ENCODE assay signal across 8 cellular contexts in genomic region chr10:29610331-29610730, GRCh38. TPM values are rescaled to one million over a fixed set of nuclear protein-coding genes. Genes with fewer than 3 reads are reported as not detected.
DNase-seq lines count a peak whose midpoint lies in the region; ATAC-seq and TF ChIP-seq lines count a peak whose summit lies in the region.
"Not testable (repeated sequence)": the region's sequence is repeated elsewhere in the genome, so short reads cannot be mapped to it uniquely, and the experiment has no call there.

No MANE protein-coding gene starts in this region.

- not testable (repeated sequence) for H3K4me3 ChIP-seq in endodermal cell (ENCODE audit: low read length); mesenchymal stem cell (ENCODE audit: insufficient read depth in 1 of 2, low read depth in 1 of 2, low read length in 2 of 2); trophoblast cell (ENCODE audit: low read depth, low read length); sigmoid colon; tibial artery

- not testable (repeated sequence) for H3K27me3 ChIP-seq in endodermal cell (ENCODE audit: control insufficient read depth, insufficient read depth, low read length, poor library complexity, severe bottlenecking); mesenchymal stem cell (ENCODE audit: control insufficient read depth in 1 of 2, insufficient read depth in 1 of 2, low read length in 2 of 2); trophoblast cell (ENCODE audit: insufficient read depth, low read length); sigmoid colon; tibial artery

- not testable (repeated sequence) for BruUV-seq in Calu3 (replicated peaks; lab: Mats Ljungman, UMichigan)

- peaks cover 40% of the 10 kb centered on the region for H3K36me3 Mint-ChIP-seq in Calu3 (ENCODE audit: insufficient read depth, unreplicated experiment)
- peaks cover 13% of the 10 kb centered on the region for H3K36me3 Mint-ChIP-seq in endodermal cell (ENCODE audit: low read depth)
- H3K36me3 Mint-ChIP-seq in glutamatergic neuron (ENCODE audit: unreplicated experiment) = not testable (repeated sequence)

- H2BK120ac ChIP-seq in mesenchymal stem cell (ENCODE audit: low read depth, low read length); trophoblast cell (ENCODE audit: insufficient read depth, low read length, poor library complexity): not testable (repeated sequence)

- not testable (repeated sequence) for H2BK15ac ChIP-seq in mesenchymal stem cell (ENCODE audit: low read depth, poor library complexity, severe bottlenecking)

- H3K18ac ChIP-seq in mesenchymal stem cell (ENCODE audit: low read depth in 1 of 2, low read length in 2 of 2) = not testable (repeated sequence)
- peak overlapping the region; percentile 5 for H3K18ac ChIP-seq in trophoblast cell (ENCODE audit: low read length)

- 83 to 91% methylated on average over 1 to 3 of the region's 3 CpGs for WGBS in endodermal cell (ENCODE audit: insufficient coverage in 1 of 2, insufficient read length in 1 of 2), 2 experiments
- 97% methylated on average over 3 of the region's 3 CpGs for WGBS in mesenchymal stem cell
- no CpG with 5 or more reads among the region's 3 CpGs for WGBS in trophoblast cell (ENCODE audit: extremely low coverage, insufficient coverage, insufficient read length)
- WGBS in sigmoid colon, 2 donors = 95 to 96% methylated on average over 3 of the region's 3 CpGs

- not testable (repeated sequence) for H3K14ac ChIP-seq in mesenchymal stem cell (ENCODE audit: low read length in 2 of 2); trophoblast cell (ENCODE audit: low read length)

- not testable (repeated sequence) for H2AK5ac ChIP-seq in mesenchymal stem cell (ENCODE audit: low read length, severe bottlenecking); trophoblast cell (ENCODE audit: low read length)

- not testable (repeated sequence) for H3K4ac ChIP-seq in mesenchymal stem cell (ENCODE audit: low read depth in 1 of 2, low read length in 2 of 2); trophoblast cell (ENCODE audit: low read depth, low read length)

- not testable (repeated sequence) for H3K9ac ChIP-seq in endodermal cell (ENCODE audit: extremely low read depth, low read length, poor library complexity, severe bottlenecking); mesenchymal stem cell (ENCODE audit: low read length); trophoblast cell (ENCODE audit: low read length)

- H3K9me3 Mint-ChIP-seq in Calu3 (ENCODE audit: low read depth, unreplicated experiment); endodermal cell; glutamatergic neuron (ENCODE audit: unreplicated experiment); stimulated activated naive CD8-positive, alpha-beta T cell treated with anti-CD3 and anti-CD28 coated beads, Interleukin-15, amount 100 ng/mL, for 72 hours: not testable (repeated sequence)

- not testable (repeated sequence) for H3K36me3 ChIP-seq in endodermal cell (ENCODE audit: control insufficient read depth, insufficient read depth, low read length); trophoblast cell (ENCODE audit: control insufficient read depth in 1 of 2, insufficient read depth in 2 of 2, low read length in 2 of 2); tibial artery
- peaks cover 12 to 21% of the 10 kb centered on the region in 2 experiments for H3K36me3 ChIP-seq in mesenchymal stem cell (ENCODE audit: control insufficient read depth in 1 of 2, insufficient read depth in 2 of 2, low read depth in 1 of 2, low read length in 2 of 2)
- H3K36me3 ChIP-seq in sigmoid colon = peaks cover 0 to 16% (median 6%) of the 10 kb centered on the region in 4 donors

- H3K4me3 Mint-ChIP-seq in Calu3 (ENCODE audit: low read depth, unreplicated experiment); endodermal cell; stimulated activated naive CD8-positive, alpha-beta T cell treated with anti-CD3 and anti-CD28 coated beads, Interleukin-15, amount 100 ng/mL, for 72 hours: not testable (repeated sequence)
- H3K4me3 Mint-ChIP-seq in glutamatergic neuron (ENCODE audit: unreplicated experiment) = peak overlapping the region; percentile 3

- not testable (repeated sequence) for H2BK12ac ChIP-seq in mesenchymal stem cell (ENCODE audit: low read length in 2 of 2); trophoblast cell (ENCODE audit: low read length)

- not testable (repeated sequence) for H3K23ac ChIP-seq in mesenchymal stem cell (ENCODE audit: low read length in 2 of 2); trophoblast cell (ENCODE audit: low read length)

- not testable (repeated sequence) for H3K4me1 ChIP-seq in endodermal cell (ENCODE audit: control insufficient read depth, insufficient read depth, low read length); trophoblast cell (ENCODE audit: control insufficient read depth in 1 of 2, insufficient read depth in 2 of 2, low read length in 2 of 2)
- H3K4me1 ChIP-seq in mesenchymal stem cell (ENCODE audit: control insufficient read depth, insufficient read depth, low read depth, low read length) (peaks cover 35% of the 10 kb centered on the region), sigmoid colon (peaks cover 0 to 84% (median 72%) of the 10 kb centered on the region in 4 donors), tibial artery (peaks cover 0 to 75% (median 40%) of the 10 kb centered on the region in 4 donors)

- H3K79me2 ChIP-seq in trophoblast cell (ENCODE audit: control insufficient read depth, insufficient read depth, low read length, poor library complexity) = not testable (repeated sequence)

- CTCF ChIA-PET in Calu3 (lab: Charles Lee) = not testable (repeated sequence)

- not testable (repeated sequence) for H4K12ac ChIP-seq in trophoblast cell (ENCODE audit: low read depth, low read length)

- H3K27me3 Mint-ChIP-seq in Calu3 (ENCODE audit: unreplicated experiment); endodermal cell (ENCODE audit: insufficient read depth); stimulated activated naive CD8-positive, alpha-beta T cell treated with anti-CD3 and anti-CD28 coated beads, Interleukin-15, amount 100 ng/mL, for 72 hours: not testable (repeated sequence)
- H3K27me3 Mint-ChIP-seq in glutamatergic neuron (ENCODE audit: unreplicated experiment) = peaks cover 12% of the 10 kb centered on the region

- H4K8ac ChIP-seq in mesenchymal stem cell (ENCODE audit: low read length); trophoblast cell (ENCODE audit: low read depth, low read length): not testable (repeated sequence)

- not testable (repeated sequence) for H2AFZ ChIP-seq in mesenchymal stem cell (ENCODE audit: low read depth, low read length); trophoblast cell (ENCODE audit: insufficient read depth, low read length, poor library complexity)

- not testable (repeated sequence) for TF ChIP-seq CTCF in Calu3 (IDR thresholded peaks at IDR 0.05; ENCODE audit: unreplicated experiment); endodermal cell (conservative IDR thresholded peaks at IDR 0.05); glutamatergic neuron (IDR thresholded peaks at IDR 0.05; ENCODE audit: partially characterized antibody, unreplicated experiment); sigmoid colon (IDR thresholded peaks at IDR 0.05); tibial artery (IDR thresholded peaks at IDR 0.05)

- TF ChIP-seq EP300 in sigmoid colon (IDR thresholded peaks at IDR 0.05) = not testable (repeated sequence)

- H3K27ac ChIP-seq in endodermal cell (ENCODE audit: low read depth, low read length); trophoblast cell (ENCODE audit: low read depth, low read length): not testable (repeated sequence)
- peak overlapping the region; percentile 14 for H3K27ac ChIP-seq in mesenchymal stem cell (ENCODE audit: low read length, poor library complexity, severe bottlenecking)
- H3K27ac ChIP-seq in sigmoid colon = peak overlapping the region; percentile 38 to 90 (median 60)
- peak overlapping the region; percentile 9 to 38 for H3K27ac ChIP-seq in tibial artery

- not testable (repeated sequence) for ATAC-seq in stimulated activated naive CD8-positive, alpha-beta T cell treated with anti-CD3 and anti-CD28 coated beads, Interleukin-15, amount 100 ng/mL, for 72 hours

- H4K91ac ChIP-seq in mesenchymal stem cell (ENCODE audit: low read length); trophoblast cell (ENCODE audit: low read depth, low read length): not testable (repeated sequence)

- intact Hi-C loops in Calu3 (cut with micrococcal nuclease; ENCODE audit: unreplicated experiment); sigmoid colon (cut with DNase I); tibial artery (cut with DNase I; ENCODE audit: low total_unique reads): not testable (repeated sequence)

- not testable (repeated sequence) for TF ChIP-seq POLR2A in sigmoid colon (IDR thresholded peaks at IDR 0.05)

- H3K4me2 ChIP-seq in mesenchymal stem cell (ENCODE audit: low read length, poor library complexity, severe bottlenecking); trophoblast cell (ENCODE audit: low read length): not testable (repeated sequence)

- H3K27ac Mint-ChIP-seq in Calu3 (ENCODE audit: unreplicated experiment) = peak overlapping the region; percentile 18
- not testable (repeated sequence) for H3K27ac Mint-ChIP-seq in endodermal cell
- H3K27ac Mint-ChIP-seq in glutamatergic neuron (ENCODE audit: unreplicated experiment) = peak overlapping the region; percentile 69
- H3K27ac Mint-ChIP-seq in stimulated activated naive CD8-positive, alpha-beta T cell treated with anti-CD3 and anti-CD28 coated beads, Interleukin-15, amount 100 ng/mL, for 72 hours = peak overlapping the region; percentile 27 to 92

- peaks cover 13% of the 10 kb centered on the region for H3K9me3 ChIP-seq in endodermal cell (ENCODE audit: control insufficient read depth, low read length)
- not testable (repeated sequence) for H3K9me3 ChIP-seq in mesenchymal stem cell (ENCODE audit: control insufficient read depth, low read length); trophoblast cell (ENCODE audit: insufficient read depth, low read depth, low read length); sigmoid colon; tibial artery

- H3K79me1 ChIP-seq in mesenchymal stem cell (replicated peaks; ENCODE audit: low read length, poor library complexity, severe bottlenecking); trophoblast cell (ENCODE audit: low read length): not testable (repeated sequence)

- H2BK5ac ChIP-seq in mesenchymal stem cell (ENCODE audit: low read depth, low read length, poor library complexity, severe bottlenecking); trophoblast cell (ENCODE audit: low read depth, low read length, poor library complexity): not testable (repeated sequence)

- H3K4me1 Mint-ChIP-seq in Calu3 (ENCODE audit: low read depth, unreplicated experiment) (peaks cover 24% of the 10 kb centered on the region), glutamatergic neuron (ENCODE audit: low read depth, unreplicated experiment) (peaks cover 32% of the 10 kb centered on the region)
- not testable (repeated sequence) for H3K4me1 Mint-ChIP-seq in endodermal cell; stimulated activated naive CD8-positive, alpha-beta T cell treated with anti-CD3 and anti-CD28 coated beads, Interleukin-15, amount 100 ng/mL, for 72 hours

- not testable (repeated sequence) for DNase-seq in Calu3; glutamatergic neuron; mesenchymal stem cell; trophoblast cell; sigmoid colon; stimulated activated naive CD8-positive, alpha-beta T cell treated with anti-CD3 and anti-CD28 coated beads, Interleukin-15, amount 100 ng/mL, for 72 hours; tibial artery
- DNase-seq in endodermal cell = peak; percentile 20

RNA-seq across cellular contexts. Expression of gene SVIL, which starts 24.4 kb away (rescaled TPM):
- total RNA-seq in Calu3 (2022) = 111 and 147 TPM in 2 replicates
- total RNA-seq in endodermal cell = 10 to 100 TPM; 25.2 to 32.9 TPM
- 21.7 TPM for polyA plus RNA-seq in endodermal cell (2013, experiment 1 of 2)
- 17.3 TPM for polyA plus RNA-seq in endodermal cell (2013, experiment 2 of 2)
- total RNA-seq in glutamatergic neuron (ENCODE audit: unreplicated experiment) = 117 TPM
- polyA plus RNA-seq in mesenchymal stem cell (2013, experiment 1 of 2) = 67.9 TPM
- polyA plus RNA-seq in mesenchymal stem cell (2013, experiment 2 of 2) = 64.2 TPM
- 25.1 and 25.3 TPM in 2 replicates for polyA plus RNA-seq in trophoblast cell (2013)
- 1,000 to 10,000 TPM in 1 of 4 donors, 100 to 1,000 TPM in 3; 637 to 1,443 (median 763) TPM for total RNA-seq in sigmoid colon
- polyA plus RNA-seq in sigmoid colon = 10 to 100 TPM in 2 of 3 donors, 1 to 10 TPM in 1; 8.3 to 42.5 (median 10.8) TPM
